ENCODE assay signal across 23 cellular contexts in genomic region chr18:36467614-36468013, GRCh38.
"Had no signal": no experiment of that assay in that cellular context is flagged by ENCODE, and none has a peak within 500 bp of the region (broad histone marks: within the 10 kb centered on the region; RNA-seq: fewer than 3 reads in every experiment).

No MANE protein-coding gene starts in this region.

- H3K4me3 ChIP-seq: lung, ovary, sigmoid colon, spleen, thyroid gland, upper lobe of right lung had no signal

- ATAC-seq: esophagus mucosa, natural killer cell, upper lobe of right lung, WTC11 had no signal

- H3K4me1 ChIP-seq: sigmoid colon, spleen, upper lobe of right lung had no signal

- H3K27me3 ChIP-seq: ovary, sigmoid colon, thyroid gland, upper lobe of right lung had no signal

- FAIRE-seq: colon, endothelial cell of umbilical vein, islet of Langerhans had no signal

- H3K36me3 ChIP-seq: ovary, sigmoid colon, spleen, thyroid gland, upper lobe of right lung had no signal

- DNase-seq: activated gamma-delta T cell treated with Interleukin-2 at 50 U/mL for 16 hours; activated T-cell treated with anti-CD3 and anti-CD28 coated beads, Interleukin-2, amount 50 U/mL, for 1 hour; anterior cingulate cortex; effector memory CD4-positive, alpha-beta T cell; foreskin melanocyte; glutamatergic neuron; hypothalamus; natural killer cell; ovary; sigmoid colon; spleen; stimulated activated CD4-positive, alpha-beta T cell treated with anti-CD3 and anti-CD28 coated beads, Interleukin-4, amount 100 ng/mL, for 1 hour; stimulated activated naive CD4-positive, alpha-beta T cell treated with Interleukin-2 at 50 U/mL for 16 hours; substantia nigra; T1000; thyroid gland; upper lobe of right lung had no signal

- H3K9me3 ChIP-seq: ovary, sigmoid colon, spleen, thyroid gland, upper lobe of right lung had no signal

- H3K27ac ChIP-seq: ovary, sigmoid colon, spleen, thyroid gland, upper lobe of right lung had no signal
